In genomic region chr11:650482-650881, GRCh38 we compare ENCODE assay signal across 1 cellular context.
TF ChIP-seq lines count a peak whose summit lies in the region.

No MANE protein-coding gene starts in this region.

TF ChIP-seq in IMR-90, 13 proteins besides CTCF, POLR2A, EP300 and RAD21:
- TF ChIP-seq NFE2L2 (IDR thresholded peaks at IDR 0.05; ENCODE audit: low read depth, low read length) (no peak), SMC3 (IDR thresholded peaks at IDR 0.05; ENCODE audit: low read depth, low read length) (no peak), FOS (IDR thresholded peaks at IDR 0.05; ENCODE audit: low read depth, low read length) (no peak), MXI1 (IDR thresholded peaks at IDR 0.05; ENCODE audit: borderline replicate concordance, low read depth, low read length) (no peak), RFX5 (IDR thresholded peaks at IDR 0.05; ENCODE audit: low read depth, low read length) (no peak), MAZ (IDR thresholded peaks at IDR 0.05; ENCODE audit: borderline replicate concordance, low read depth, low read length) (no peak), CHD1 (IDR thresholded peaks at IDR 0.05; ENCODE audit: low read depth, low read length) (no peak), MAFK (IDR thresholded peaks at IDR 0.05; ENCODE audit: low read depth, low read length) (no peak), CEBPB (IDR thresholded peaks at IDR 0.05; ENCODE audit: low read depth, low read length) (no peak), BHLHE40 (IDR thresholded peaks at IDR 0.05; ENCODE audit: low read depth, low read length) (no peak), RCOR1 (IDR thresholded peaks at IDR 0.05; ENCODE audit: insufficient replicate concordance, low read length) (no peak)
- TF ChIP-seq, protein P1, sequence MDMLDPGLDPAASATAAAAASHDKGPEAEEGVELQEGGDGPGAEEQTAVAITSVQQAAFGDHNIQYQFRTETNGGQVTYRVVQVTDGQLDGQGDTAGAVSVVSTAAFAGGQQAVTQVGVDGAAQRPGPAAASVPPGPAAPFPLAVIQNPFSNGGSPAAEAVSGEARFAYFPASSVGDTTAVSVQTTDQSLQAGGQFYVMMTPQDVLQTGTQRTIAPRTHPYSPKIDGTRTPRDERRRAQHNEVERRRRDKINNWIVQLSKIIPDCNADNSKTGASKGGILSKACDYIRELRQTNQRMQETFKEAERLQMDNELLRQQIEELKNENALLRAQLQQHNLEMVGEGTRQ (IDR thresholded peaks at IDR 0.05; ENCODE audit: low read depth, low read length), result no peak
- TF ChIP-seq, protein P2, sequence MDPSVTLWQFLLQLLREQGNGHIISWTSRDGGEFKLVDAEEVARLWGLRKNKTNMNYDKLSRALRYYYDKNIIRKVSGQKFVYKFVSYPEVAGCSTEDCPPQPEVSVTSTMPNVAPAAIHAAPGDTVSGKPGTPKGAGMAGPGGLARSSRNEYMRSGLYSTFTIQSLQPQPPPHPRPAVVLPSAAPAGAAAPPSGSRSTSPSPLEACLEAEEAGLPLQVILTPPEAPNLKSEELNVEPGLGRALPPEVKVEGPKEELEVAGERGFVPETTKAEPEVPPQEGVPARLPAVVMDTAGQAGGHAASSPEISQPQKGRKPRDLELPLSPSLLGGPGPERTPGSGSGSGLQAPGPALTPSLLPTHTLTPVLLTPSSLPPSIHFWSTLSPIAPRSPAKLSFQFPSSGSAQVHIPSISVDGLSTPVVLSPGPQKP (IDR thresholded peaks at IDR 0.05; ENCODE audit: borderline replicate concordance, low read depth, low read length), result no peak
